ENCODE assay signal across 15 cellular contexts in the genomic region with DNA sequence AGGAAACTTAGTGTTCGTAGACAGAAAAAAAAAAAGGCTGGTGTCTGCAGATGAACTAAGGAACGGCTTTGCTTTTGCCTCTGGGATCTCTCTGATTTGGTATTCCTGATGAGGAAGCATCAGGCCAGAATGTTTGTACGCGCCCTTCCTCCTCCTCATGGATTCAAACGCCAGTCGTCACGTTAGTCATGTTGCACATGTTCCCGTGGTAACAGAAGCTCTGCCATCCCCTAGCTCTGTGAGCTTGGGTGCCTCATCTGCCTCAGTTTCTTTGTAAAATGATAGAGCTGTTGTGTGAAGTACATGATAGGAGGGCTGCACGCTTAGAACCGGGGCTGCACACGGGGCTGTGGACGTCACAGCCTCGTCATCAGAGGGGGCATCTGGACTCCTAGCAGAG. TPM values are rescaled to one million over a fixed set of nuclear protein-coding genes. Genes with fewer than 3 reads are reported as not detected.
A peak's percentile ranks its signal among the peaks of the same experiment; 100 is the strongest.
DNase-seq lines count a peak whose midpoint lies in the region; ATAC-seq and TF ChIP-seq lines count a peak whose summit lies in the region.
"Had no signal": no experiment of that assay in that cellular context is flagged by ENCODE, and none has a peak within 500 bp of the region (broad histone marks: within the 10 kb centered on the region; RNA-seq: fewer than 3 reads in every experiment).

No MANE protein-coding gene starts in this region.

- H3K9me3 Mint-ChIP-seq in nephron progenitor cell = no peaks in the 10 kb centered on the region
- H3K9me3 Mint-ChIP-seq: CD4-positive, alpha-beta T cell had no signal

- no peak for TF ChIP-seq CTCF in nephron progenitor cell (IDR thresholded peaks at IDR 0.05)
- TF ChIP-seq CTCF in vagina (IDR thresholded peaks at IDR 0.05) = no peak

- no peak overlapping the region for H3K27ac ChIP-seq in Karpas-422 (ENCODE audit: low read length)
- no peak overlapping the region for H3K27ac ChIP-seq in vagina
- H3K27ac ChIP-seq: C4-2B had no signal

- peaks cover 51% of the 10 kb centered on the region for H4K20me1 ChIP-seq in Karpas-422 (ENCODE audit: insufficient read depth, low read depth, low read length)

- no peaks in the 10 kb centered on the region for H3K79me2 ChIP-seq in Karpas-422 (ENCODE audit: low read length)

- DNase-seq in AG20443 (ENCODE audit: low spot score) (peak; percentile 20), EH (ENCODE audit: low read depth) (peak; percentile 50), Karpas-422 (peak; percentile 36), nephron progenitor cell (no peak), T-helper 17 cell (no peak), vagina (ENCODE audit: extremely low spot score in 2 of 2) (no peak), erythroblast (lab: John Stamatoyannopoulos, UW) (no peak)
- DNase-seq in stimulated activated naive CD4-positive, alpha-beta T cell (lab: John Stamatoyannopoulos, UW) = no peak
- DNase-seq: Caco-2; CD4-positive, alpha-beta T cell; GF-D8; IMR-90 had no signal

- H3K4me1 Mint-ChIP-seq in nephron progenitor cell (peaks cover 70% of the 10 kb centered on the region), T-helper 17 cell (peaks cover 23% of the 10 kb centered on the region)

- H3K4me1 ChIP-seq in Karpas-422 (ENCODE audit: low read length) = peaks cover 11% of the 10 kb centered on the region
- peaks cover 37% of the 10 kb centered on the region for H3K4me1 ChIP-seq in vagina
- H3K4me1 ChIP-seq: Caco-2, HAP-1 had no signal

- no peaks in the 10 kb centered on the region for H3K9me3 ChIP-seq in Karpas-422 (ENCODE audit: low read length)
- H3K9me3 ChIP-seq in T-helper 17 cell (ENCODE audit: control insufficient read depth, low read length, poor library complexity, severe bottlenecking) = no peaks in the 10 kb centered on the region
- no peaks in the 10 kb centered on the region for H3K9me3 ChIP-seq in vagina
- H3K9me3 ChIP-seq: Caco-2, HAP-1 had no signal

- H3K27me3 ChIP-seq in Karpas-422 (ENCODE audit: low read length) = no peaks in the 10 kb centered on the region
- no peaks in the 10 kb centered on the region for H3K27me3 ChIP-seq in vagina

- intact Hi-C loops in vagina (cut with DNase I) = no loop called here

- no peak overlapping the region for H2AFZ ChIP-seq in Karpas-422 (ENCODE audit: low read length)

- no peak overlapping the region for H3K4me2 ChIP-seq in Karpas-422 (ENCODE audit: low read depth, low read length, poor library complexity, severe bottlenecking)

- H3K36me3 ChIP-seq in Karpas-422 (ENCODE audit: insufficient read depth, low read length) (no peaks in the 10 kb centered on the region), vagina (no peaks in the 10 kb centered on the region)
- H3K36me3 ChIP-seq: HAP-1 had no signal

- no peak overlapping the region for H3K4me3 ChIP-seq in Karpas-422 (ENCODE audit: low read length)
- H3K4me3 ChIP-seq in vagina = no peak overlapping the region
- H3K4me3 ChIP-seq: HAP-1, K562 had no signal

- H3K4me3 Mint-ChIP-seq in nephron progenitor cell = no peak overlapping the region
- no peak overlapping the region for H3K4me3 Mint-ChIP-seq in T-helper 17 cell
- H3K4me3 Mint-ChIP-seq: CD4-positive, alpha-beta T cell had no signal

- no peak for ATAC-seq in T-helper 17 cell
- ATAC-seq: K562 had no signal

- no peaks in the 10 kb centered on the region for H3K9me2 ChIP-seq in Karpas-422 (replicated peaks; ENCODE audit: insufficient read depth, low read length)

- H3K27ac Mint-ChIP-seq in nephron progenitor cell = peak overlapping the region; percentile 38
- no peak overlapping the region for H3K27ac Mint-ChIP-seq in T-helper 17 cell
- H3K27ac Mint-ChIP-seq: CD4-positive, alpha-beta T cell had no signal

- no peak overlapping the region for H3K9ac ChIP-seq in Karpas-422 (ENCODE audit: low read length)

- H3K36me3 Mint-ChIP-seq in nephron progenitor cell (ENCODE audit: low read depth) (peaks cover 29% of the 10 kb centered on the region), T-helper 17 cell (ENCODE audit: low read depth) (no peaks in the 10 kb centered on the region)

- H3K27me3 Mint-ChIP-seq in nephron progenitor cell (ENCODE audit: low read depth, poor library complexity) (no peaks in the 10 kb centered on the region), T-helper 17 cell (no peaks in the 10 kb centered on the region)
- H3K27me3 Mint-ChIP-seq: CD4-positive, alpha-beta T cell had no signal

- TF ChIP-seq POLR2A in vagina (IDR thresholded peaks at IDR 0.05) = no peak
- no peak for TF ChIP-seq POLR2A in erythroblast (IDR thresholded peaks at IDR 0.05; ENCODE audit: low read length)

RNA-seq across cellular contexts. Expression of gene TSHZ1, which starts 47.0 kb away (rescaled TPM):
- 4.7 and 5.7 TPM in 2 replicates for total RNA-seq in Karpas-422 (2014; rRNA removed; shearing (Covaris generic); ENCODE audit: low replicate concordance)
- total RNA-seq in T-helper 17 cell (10 to 100 TPM; 17.5 to 17.6 TPM), vagina (23.3 TPM)

RNA-seq across cellular contexts. Expression of gene PTGR3, which starts 48.7 kb away (rescaled TPM):
- total RNA-seq in Karpas-422 (2014; rRNA removed; shearing (Covaris generic); ENCODE audit: low replicate concordance) = 6.6 and 17.7 TPM in 2 replicates
- 10 to 100 TPM; 20.8 to 25.1 TPM for total RNA-seq in T-helper 17 cell
- total RNA-seq in vagina = 16.0 TPM

Comparison
In these comparisons a context has a peak if more than half of its experiments do, and no peak if none do; other contexts are left out.
1. DNase-seq: peak in AG20443 (single experiment), EH (single experiment) and Karpas-422 (single experiment); none in nephron progenitor cell (single experiment), T-helper 17 cell (0 of 3), vagina (0 of 2), stimulated activated naive CD4-positive, alpha-beta T cell (0 of 6) and erythroblast (0 of 2).